Comparison of ENCODE assay signal across 30 cellular contexts in the genomic region with DNA sequence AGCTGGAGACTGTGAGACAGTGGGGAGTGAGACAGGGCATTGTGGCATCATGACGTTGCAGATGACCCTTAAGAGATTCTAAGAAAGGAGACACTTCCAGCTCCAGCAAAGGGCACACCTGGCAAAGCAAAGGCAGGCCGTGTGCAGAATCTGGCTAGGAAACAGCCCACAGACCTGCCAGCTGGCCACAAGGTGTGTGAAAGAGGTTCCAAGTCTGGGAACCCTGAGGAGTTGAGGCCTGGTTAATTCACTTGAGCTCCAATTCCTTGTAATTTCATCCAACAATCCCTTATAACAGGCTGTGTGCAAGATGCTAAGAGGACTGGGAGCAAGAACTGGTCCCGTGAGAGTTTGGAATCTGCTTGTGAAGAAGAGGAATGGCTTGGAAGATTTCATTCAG.
"Had no signal": no experiment of that assay in that cellular context is flagged by ENCODE, and none has a peak within 500 bp of the region (broad histone marks: within the 10 kb centered on the region; RNA-seq: fewer than 3 reads in every experiment).

No MANE protein-coding gene starts in this region.

- H3K4me3 ChIP-seq: ovary, psoas muscle, skin epidermis, smooth muscle cell, spleen, suprapubic skin, testis, tibial artery, transverse colon, upper lobe of right lung, uterus had no signal

- H3K9me3 Mint-ChIP-seq: natural killer cell treated with Interleukin-12 subunit alpha and Interleukin-12 subunit beta and Interleukin-15 and Interleukin-18, amount 100 ng/mL, for 72 hours; stimulated activated naive CD8-positive, alpha-beta T cell treated with anti-CD3 and anti-CD28 coated beads, Interleukin-15, amount 100 ng/mL, for 72 hours; type B pancreatic cell had no signal

- H3K4me3 Mint-ChIP-seq: naive thymus-derived CD8-positive, alpha-beta T cell; natural killer cell treated with Interleukin-12 subunit alpha and Interleukin-12 subunit beta and Interleukin-15 and Interleukin-18, amount 100 ng/mL, for 72 hours; nephron progenitor cell; neural crest cell; stimulated activated memory B cell treated with anti-CD40 and anti-IgM and Interleukin-4, amounts not matched to agents 10 μg/mL and 1 μg/mL and 100 μg/mL, for 72 hours; stimulated activated naive CD8-positive, alpha-beta T cell treated with anti-CD3 and anti-CD28 coated beads, Interleukin-15, amount 100 ng/mL, for 72 hours; type B pancreatic cell had no signal

- H3K27me3 Mint-ChIP-seq: stimulated activated memory B cell treated with anti-CD40 and anti-IgM and Interleukin-4, amounts not matched to agents 10 μg/mL and 1 μg/mL and 100 μg/mL, for 72 hours; type B pancreatic cell had no signal

- DNase-seq: naive thymus-derived CD8-positive, alpha-beta T cell; nephron progenitor cell; occipital lobe; ovary; posterior cingulate gyrus; psoas muscle; right cardiac atrium; spleen; stimulated activated CD4-positive, alpha-beta T cell treated with anti-CD3 and anti-CD28 coated beads, Interleukin-12 subunit alpha, Interleukin-12 subunit beta, amount 100 ng/mL, for 4 hours; stimulated activated CD4-positive, alpha-beta T cell treated with anti-CD3 and anti-CD28 coated beads, Interleukin-1b, Interleukin-23, amount 100 ng/mL, for 48 hours; stimulated activated CD4-positive, alpha-beta T cell treated with anti-CD3 and anti-CD28 coated beads, Interleukin-4, amount 100 ng/mL, for 1 hour; stimulated activated CD4-positive, alpha-beta T cell treated with anti-CD3 and anti-CD28 coated beads, Interleukin-4, amount 100 ng/mL, for 4 hours; stimulated activated CD8-positive, alpha-beta memory T cell treated with anti-CD3 and anti-CD28 coated beads, Interleukin-4, amount 100 ng/mL, for 48 hours; stimulated activated naive CD4-positive, alpha-beta T cell; stimulated activated naive CD8-positive, alpha-beta T cell treated with anti-CD3 and anti-CD28 coated beads, Interleukin-15, amount 100 ng/mL, for 72 hours; stimulated activated naive CD8-positive, alpha-beta T cell treated with anti-CD3 and anti-CD28 coated beads, Interleukin-15, Interleukin-2, amounts not matched to agents 100 U/mL and 50 U/mL, for 24 hours; testis; tibial artery; transverse colon; upper lobe of right lung; uterus had no signal

- H3K27me3 ChIP-seq: ovary, suprapubic skin, testis, tibial artery, transverse colon, upper lobe of right lung, uterus had no signal

- H3K9ac ChIP-seq: parathyroid adenoma had no signal

- H3K27ac Mint-ChIP-seq: naive thymus-derived CD8-positive, alpha-beta T cell; natural killer cell treated with Interleukin-12 subunit alpha and Interleukin-12 subunit beta and Interleukin-15 and Interleukin-18, amount 100 ng/mL, for 72 hours; nephron progenitor cell; progenitor cell of endocrine pancreas; stimulated activated memory B cell treated with anti-CD40 and anti-IgM and Interleukin-4, amounts not matched to agents 10 μg/mL and 1 μg/mL and 100 μg/mL, for 72 hours; stimulated activated naive CD8-positive, alpha-beta T cell treated with anti-CD3 and anti-CD28 coated beads, Interleukin-15, amount 100 ng/mL, for 72 hours; type B pancreatic cell had no signal

- H3K9me3 ChIP-seq: ovary, psoas muscle, spleen, suprapubic skin, testis, tibial artery, transverse colon, upper lobe of right lung, uterus had no signal

- H3K79me2 ChIP-seq: parathyroid adenoma had no signal

- H3K27ac ChIP-seq: ovary, parathyroid adenoma, psoas muscle, skin epidermis, spleen, suprapubic skin, testis, tibial artery, transverse colon, upper lobe of right lung, uterus had no signal

- H2AFZ ChIP-seq: parathyroid adenoma had no signal

- H3K4me1 ChIP-seq: parathyroid adenoma, psoas muscle, spleen, suprapubic skin, testis, transverse colon, upper lobe of right lung, uterus had no signal

- H3K36me3 ChIP-seq: ovary, spleen, suprapubic skin, tibial artery, transverse colon, upper lobe of right lung, uterus had no signal

- H3K36me3 Mint-ChIP-seq: naive thymus-derived CD8-positive, alpha-beta T cell; natural killer cell treated with Interleukin-12 subunit alpha and Interleukin-12 subunit beta and Interleukin-15 and Interleukin-18, amount 100 ng/mL, for 72 hours; stimulated activated memory B cell treated with anti-CD40 and anti-IgM and Interleukin-4, amounts not matched to agents 10 μg/mL and 1 μg/mL and 100 μg/mL, for 72 hours; type B pancreatic cell had no signal

- H3K4me1 Mint-ChIP-seq: neural crest cell; stimulated activated memory B cell treated with anti-CD40 and anti-IgM and Interleukin-4, amounts not matched to agents 10 μg/mL and 1 μg/mL and 100 μg/mL, for 72 hours had no signal

- H3K4me2 ChIP-seq: smooth muscle cell had no signal
